ENCODE assay signal across 12 cellular contexts in the genomic region with DNA sequence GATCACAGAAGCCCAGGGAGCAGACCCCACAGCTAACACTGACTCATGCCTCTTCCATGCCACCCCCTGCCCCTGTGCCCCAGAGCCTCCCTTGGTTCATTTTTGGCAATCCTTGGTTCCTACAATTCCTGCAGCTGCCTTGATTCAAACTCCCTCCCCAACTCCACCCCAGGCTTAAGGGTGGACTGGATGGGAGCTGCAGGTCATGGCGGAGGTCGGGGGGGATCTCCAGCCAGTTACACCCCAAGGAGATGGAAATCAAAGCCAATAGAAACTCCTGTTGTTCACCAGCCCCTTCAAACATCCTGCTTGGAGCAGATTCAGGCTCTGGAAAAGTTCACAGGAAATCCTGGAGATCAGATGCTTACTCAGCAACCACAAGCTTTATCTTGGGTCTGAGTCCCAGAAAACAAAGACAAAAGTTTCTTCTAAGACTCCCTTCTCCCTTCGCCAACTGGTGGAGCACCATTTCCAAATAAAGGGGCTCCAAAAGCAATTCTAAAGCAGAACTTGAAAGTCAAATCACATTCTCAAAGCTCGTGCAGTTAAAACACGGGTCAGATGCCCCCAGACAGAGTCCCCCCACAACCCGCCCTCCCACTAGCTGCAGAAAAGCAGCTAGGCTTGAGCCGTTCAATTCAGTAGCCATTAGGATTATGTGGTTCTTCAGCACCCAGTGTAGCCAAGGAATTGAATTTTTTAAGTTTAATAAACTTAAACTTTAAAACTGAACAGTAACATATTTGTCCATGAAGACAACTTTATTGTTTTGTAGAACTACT.
DNase-seq lines count a peak whose midpoint lies in the region; FAIRE-seq and TF ChIP-seq lines count a peak whose summit lies in the region.
"Had no signal": no experiment of that assay in that cellular context is flagged by ENCODE, and none has a peak within 500 bp of the region (broad histone marks: within the 10 kb centered on the region; RNA-seq: fewer than 3 reads in every experiment).

No MANE protein-coding gene starts in this region.

- CTCF ChIA-PET in activated naive CD4-positive, alpha-beta T cell treated with anti-CD3 and anti-CD28 coated beads for 36 hours (lab: Charles Lee), result interaction anchor here (1.0 kb wide), 1 partner anchor 8 kb away, joined by 3 read pairs; no protein-coding TSS in a partner anchor

- DNase-seq in AG09309 (ENCODE audit: low read depth) (peak; percentile 39), RCC 7860 (ENCODE audit: low spot score) (peak; percentile 85), mesenteric fat pad (ENCODE audit: low spot score) (peak; percentile 35), Ammon's horn (ENCODE audit: low spot score) (no peak), NCI-H345 (lab: John Stamatoyannopoulos, UW) (no peak)
- DNase-seq in stimulated activated CD4-positive, alpha-beta T cell treated with anti-CD3 and anti-CD28 coated beads, Interleukin-4, amount 100 ng/mL, for 4 hours, result no peak
- no peak for DNase-seq in activated naive CD4-positive, alpha-beta T cell treated with anti-CD3 and anti-CD28 coated beads for 36 hours
- DNase-seq: lower lobe of right lung, NCI-H187 had no signal

- H3K4me3 ChIP-seq in AG09309 (ENCODE audit: control insufficient read depth, low read depth, low read length), result no peak overlapping the region
- H3K4me3 ChIP-seq: lower lobe of right lung, thoracic aorta had no signal

- intact Hi-C loops in activated naive CD4-positive, alpha-beta T cell treated with anti-CD3 and anti-CD28 coated beads for 36 hours (cut with micrococcal nuclease), result no loop called here

- H3K36me3 Mint-ChIP-seq in activated naive CD4-positive, alpha-beta T cell treated with anti-CD3 and anti-CD28 coated beads for 36 hours (ENCODE audit: low read depth), result no peaks in the 10 kb centered on the region

- H3K27me3 Mint-ChIP-seq in activated naive CD4-positive, alpha-beta T cell treated with anti-CD3 and anti-CD28 coated beads for 36 hours (ENCODE audit: low read depth), result peaks cover 9% of the 10 kb centered on the region

- FAIRE-seq in RCC 7860 (lab: Jason Lieb, UNC) (peak; percentile 89), endometrium (lab: Jason Lieb, UNC) (peak; percentile 65)

- no peak overlapping the region for H3K4me3 Mint-ChIP-seq in activated naive CD4-positive, alpha-beta T cell treated with anti-CD3 and anti-CD28 coated beads for 36 hours
- H3K4me3 Mint-ChIP-seq: B cell had no signal

- peaks cover 7% of the 10 kb centered on the region for H3K4me1 Mint-ChIP-seq in activated naive CD4-positive, alpha-beta T cell treated with anti-CD3 and anti-CD28 coated beads for 36 hours (ENCODE audit: low read depth)

- H3K27ac Mint-ChIP-seq in activated naive CD4-positive, alpha-beta T cell treated with anti-CD3 and anti-CD28 coated beads for 36 hours, result no peak overlapping the region
- H3K27ac Mint-ChIP-seq: B cell had no signal

- no peaks in the 10 kb centered on the region for H3K9me3 Mint-ChIP-seq in activated naive CD4-positive, alpha-beta T cell treated with anti-CD3 and anti-CD28 coated beads for 36 hours

- no peak for TF ChIP-seq CTCF in AG09309 (IDR thresholded peaks at IDR 0.05; ENCODE audit: control insufficient read depth, insufficient read depth, low read depth, low read length, missing control alignments)

Comparison
In these comparisons a context has a peak if more than half of its experiments do, and no peak if none do; other contexts are left out.
1. DNase-seq: peak in AG09309 (single experiment), RCC 7860 (single experiment) and mesenteric fat pad (single experiment); none in Ammon's horn (single experiment), NCI-H345 (single experiment), stimulated activated CD4-positive, alpha-beta T cell treated with anti-CD3 and anti-CD28 coated beads, Interleukin-4, amount 100 ng/mL, for 4 hours (0 of 2) and activated naive CD4-positive, alpha-beta T cell treated with anti-CD3 and anti-CD28 coated beads for 36 hours (single experiment).